In the genomic region with DNA sequence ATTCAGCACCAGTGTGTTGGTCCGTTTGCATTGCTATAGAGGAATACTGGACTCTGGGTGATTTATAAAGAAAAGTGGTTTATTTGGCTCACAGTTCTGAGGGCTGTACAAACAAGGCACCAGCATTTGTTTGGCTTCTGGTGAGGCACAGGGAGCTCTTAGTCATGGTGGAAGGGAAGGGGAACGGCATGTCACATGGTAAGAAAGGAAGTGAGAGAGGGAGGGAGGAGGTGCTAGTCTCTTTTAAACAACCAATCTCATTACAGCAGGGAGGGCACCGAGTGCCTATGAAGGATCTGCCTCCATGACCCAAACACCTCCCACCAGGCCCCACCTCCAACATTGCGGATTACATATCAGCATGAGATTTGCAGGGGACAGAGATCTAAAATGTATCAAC, we compare ENCODE assay signal across 1 cellular context.
TF ChIP-seq lines count a peak whose summit lies in the region.

No MANE protein-coding gene starts in this region.

TF ChIP-seq in endothelial cell of umbilical vein, 7 proteins besides CTCF, POLR2A, EP300 and RAD21:
- TF ChIP-seq POLR2AphosphoS5 (IDR thresholded peaks at IDR 0.05; ENCODE audit: insufficient read depth, low read depth, low read length) (peak; percentile 37), GATA2 (IDR thresholded peaks at IDR 0.05; ENCODE audit: insufficient read depth, insufficient read length, low read depth, low read length) (no peak), FOS (IDR thresholded peaks at IDR 0.05; ENCODE audit: borderline replicate concordance, insufficient read depth, low read length) (peak; percentile 56)
